Comparison of ENCODE assay signal across 9 cellular contexts in genomic region chr1:87330201-87330953, GRCh38. TPM values are rescaled to one million over a fixed set of nuclear protein-coding genes. Genes with fewer than 3 reads are reported as not detected.
DNase-seq lines count a peak whose midpoint lies in the region; ATAC-seq, FAIRE-seq and TF ChIP-seq lines count a peak whose summit lies in the region.
"Had no signal": no experiment of that assay in that cellular context is flagged by ENCODE, and none has a peak within 500 bp of the region (broad histone marks: within the 10 kb centered on the region; RNA-seq: fewer than 3 reads in every experiment).

No MANE protein-coding gene starts in this region.

- H3K4me3 ChIP-seq in NT2/D1 (ENCODE audit: insufficient read length, low read depth) (peak overlapping the region; percentile 69), breast epithelium (peak overlapping the region; percentile 85 to 95 (median 90)), small intestine (ENCODE audit: low read depth in 1 of 2, low read length in 2 of 2) (peak overlapping the region; percentile 45 to 89)

- no peaks in the 10 kb centered on the region for H3K9me3 Mint-ChIP-seq in activated naive CD4-positive, alpha-beta T cell treated with anti-CD3 and anti-CD28 coated beads for 36 hours

- peak overlapping the region; percentile 90 for H3K9ac ChIP-seq in NT2/D1 (ENCODE audit: insufficient read length, low read depth)

- 1 to 3% (median 1%) methylated on average over 19 of the region's 19 CpGs for WGBS in small intestine, 3 donors

- peak overlapping the region; percentile 91 for H3K4me3 Mint-ChIP-seq in activated naive CD4-positive, alpha-beta T cell treated with anti-CD3 and anti-CD28 coated beads for 36 hours

- H3K36me3 ChIP-seq in NT2/D1 (ENCODE audit: insufficient read depth, insufficient read length, low read length), result peaks cover 20% of the 10 kb centered on the region
- H3K36me3 ChIP-seq in breast epithelium, result no peaks in the 10 kb centered on the region
- H3K36me3 ChIP-seq in small intestine (ENCODE audit: control insufficient read depth in 2 of 2, insufficient read depth in 2 of 2, low read length in 2 of 2), result no peaks in the 10 kb centered on the region

- peaks cover 45% of the 10 kb centered on the region for H3K4me1 Mint-ChIP-seq in activated naive CD4-positive, alpha-beta T cell treated with anti-CD3 and anti-CD28 coated beads for 36 hours (ENCODE audit: low read depth)

- no peak for ATAC-seq in GM21529 (IDR thresholded peaks at IDR 0.05; ENCODE audit: unreplicated experiment)

- FAIRE-seq in small intestine (lab: Jason Lieb, UNC), result no peak
- FAIRE-seq: islet of Langerhans had no signal

- H3K9me3 ChIP-seq in NT2/D1 (ENCODE audit: insufficient read depth, low read length) (no peaks in the 10 kb centered on the region), breast epithelium (no peaks in the 10 kb centered on the region), small intestine (ENCODE audit: control insufficient read depth, low read depth) (no peaks in the 10 kb centered on the region)

- peak; percentile 8 for DNase-seq in activated naive CD4-positive, alpha-beta T cell treated with anti-CD3 and anti-CD28 coated beads for 36 hours
- DNase-seq in activated naive CD4-positive, alpha-beta T cell treated with Interleukin-2 at 50 U/mL for 16 hours, result no peak
- DNase-seq in NT2/D1 (ENCODE audit: low read depth, low spot score) (peak; percentile 47), breast epithelium (ENCODE audit: low spot score in 2 of 2) (no peak), inferior parietal cortex (ENCODE audit: extremely low spot score) (peak; percentile 69), small intestine (peak; percentile 59), AG08396 (ENCODE audit: low spot score) (no peak)

- CTCF ChIA-PET in activated naive CD4-positive, alpha-beta T cell treated with anti-CD3 and anti-CD28 coated beads for 36 hours (lab: Charles Lee), result interaction anchor here (0.7 kb wide), 2 partner anchors 8 to 268 kb away, joined by 3 to 4 read pairs; no protein-coding TSS in a partner anchor

- H3K27me3 Mint-ChIP-seq in activated naive CD4-positive, alpha-beta T cell treated with anti-CD3 and anti-CD28 coated beads for 36 hours (ENCODE audit: low read depth), result peaks cover 25% of the 10 kb centered on the region

- H3K27me3 ChIP-seq in NT2/D1 (ENCODE audit: insufficient read depth, insufficient read length), result no peaks in the 10 kb centered on the region
- H3K27me3 ChIP-seq in breast epithelium, result no peaks in the 10 kb centered on the region
- no peaks in the 10 kb centered on the region for H3K27me3 ChIP-seq in small intestine (ENCODE audit: control insufficient read depth in 2 of 2, insufficient read depth in 2 of 2, low read length in 2 of 2)

- H3K27ac ChIP-seq in breast epithelium (peak overlapping the region; percentile 98 to 100), small intestine (ENCODE audit: low read depth in 1 of 2, low read length in 1 of 2) (peak overlapping the region; percentile 58 to 82)

- intact Hi-C loops in activated naive CD4-positive, alpha-beta T cell treated with anti-CD3 and anti-CD28 coated beads for 36 hours (cut with micrococcal nuclease), result loop anchor here (1.0 to 5.0 kb wide), 3 partner anchors 285 to 938 kb away; no protein-coding TSS in a partner anchor
- intact Hi-C loops in breast epithelium (cut with DNase I; ENCODE audit: low total_unique reads), result no loop called here

- TF ChIP-seq CTCF in breast epithelium (IDR thresholded peaks at IDR 0.05), result no peak

- peak overlapping the region; percentile 20 for H3K27ac Mint-ChIP-seq in activated naive CD4-positive, alpha-beta T cell treated with anti-CD3 and anti-CD28 coated beads for 36 hours

- H3K4me1 ChIP-seq in NT2/D1 (ENCODE audit: insufficient read depth, insufficient read length) (no peaks in the 10 kb centered on the region), breast epithelium (peaks cover 6 to 15% of the 10 kb centered on the region in 2 donors), small intestine (ENCODE audit: control insufficient read depth in 2 of 2, insufficient read depth in 1 of 2, low read depth in 1 of 2, low read length in 1 of 2) (peaks cover 7 to 10% of the 10 kb centered on the region in 2 donors)

- TF ChIP-seq POLR2A in breast epithelium (IDR thresholded peaks at IDR 0.05), result no peak

- peaks cover 3% of the 10 kb centered on the region for H3K36me3 Mint-ChIP-seq in activated naive CD4-positive, alpha-beta T cell treated with anti-CD3 and anti-CD28 coated beads for 36 hours (ENCODE audit: low read depth)

RNA-seq across cellular contexts. Expression of gene LMO4, which starts 1.7 kb away (rescaled TPM):
- total RNA-seq in activated naive CD4-positive, alpha-beta T cell treated with anti-CD3 and anti-CD28 coated beads for 36 hours, result 10 to 100 TPM; 15.5 to 19.5 TPM
- total RNA-seq in breast epithelium, result 10 to 100 TPM; 34.4 to 67.5 (median 39.3) TPM
- polyA plus RNA-seq in small intestine, result 100 to 1,000 TPM in 2 of 3 donors, 10 to 100 TPM in 1; 66.4 to 162 (median 119) TPM

Comparison
In these comparisons a context has a peak if more than half of its experiments do, and no peak if none do; other contexts are left out.
1. DNase-seq: peak in activated naive CD4-positive, alpha-beta T cell treated with anti-CD3 and anti-CD28 coated beads for 36 hours (single experiment), NT2/D1 (single experiment), inferior parietal cortex (single experiment) and small intestine (single experiment); none in activated naive CD4-positive, alpha-beta T cell treated with Interleukin-2 at 50 U/mL for 16 hours (single experiment), breast epithelium (0 of 2) and AG08396 (single experiment).
2. Peak in every context shown above with its lines, with median percentiles within 50 percentile points of each other: H3K4me3 ChIP-seq.